19 cellular contexts compared by ENCODE assay signal in the genomic region with DNA sequence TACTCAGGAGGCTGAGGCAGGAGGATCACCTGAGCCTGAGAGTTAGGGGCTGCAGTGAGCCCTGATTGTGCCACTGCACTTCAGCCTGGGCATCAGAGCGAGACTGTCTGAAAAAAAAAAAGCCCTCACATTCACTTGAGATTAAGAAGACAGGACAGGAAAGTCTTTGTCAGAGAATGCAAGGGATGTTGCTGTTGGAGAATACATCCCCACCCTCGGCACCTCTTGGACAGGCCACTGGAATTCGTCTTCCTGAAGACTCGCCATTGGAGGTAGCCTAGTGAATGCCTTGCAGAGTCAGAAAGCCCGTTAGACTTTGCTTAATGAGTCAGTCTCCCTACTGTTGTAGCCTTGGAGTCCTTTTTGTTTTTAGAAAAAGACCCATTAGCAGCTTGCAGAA.
A peak's percentile ranks its signal among the peaks of the same experiment; 100 is the strongest.
DNase-seq lines count a peak whose midpoint lies in the region; ATAC-seq and TF ChIP-seq lines count a peak whose summit lies in the region.
"Had no signal": no experiment of that assay in that cellular context is flagged by ENCODE, and none has a peak within 500 bp of the region (broad histone marks: within the 10 kb centered on the region; RNA-seq: fewer than 3 reads in every experiment).

No MANE protein-coding gene starts in this region.

- intact Hi-C loops in heart right ventricle (cut with DNase I), result loop anchor here in 3 of 10 donors (5.0 to 10.0 kb wide), 3 partner anchors 136 to 253 kb away; no protein-coding TSS in a partner anchor
- intact Hi-C loops in Right ventricle myocardium superior (cut with DNase I), result loop anchor here (10.0 kb wide), 1 partner anchor 246 kb away; no protein-coding TSS in a partner anchor

- H3K27me3 ChIP-seq in heart right ventricle (no peaks in the 10 kb centered on the region), parathyroid adenoma (ENCODE audit: control insufficient read depth, insufficient read depth, low read length) (no peaks in the 10 kb centered on the region), tibial nerve (no peaks in the 10 kb centered on the region)

- DNase-seq in heart right ventricle, result no peak
- no peak for DNase-seq in Right ventricle myocardium superior
- DNase-seq in coronary artery (ENCODE audit: low spot score), result no peak
- no peak for DNase-seq in tibial nerve (ENCODE audit: low spot score in 2 of 2)
- no peak for DNase-seq in stimulated activated CD8-positive, alpha-beta memory T cell treated with anti-CD3 and anti-CD28 coated beads, Interleukin-4, amount 100 ng/mL, for 48 hours
- DNase-seq: C1 segment of cervical spinal cord, DMS 273 treated with DMSO at 0.1 percent for 48 hours, GF-D8, MV-4-11, NCI-H1436, NCI-H2029, NCI-H2171 treated with DMSO at 0.1 percent for 48 hours, PC-9 had no signal

- H3K4me3 ChIP-seq in heart right ventricle, result no peak overlapping the region
- H3K4me3 ChIP-seq in coronary artery, result no peak overlapping the region
- no peak overlapping the region for H3K4me3 ChIP-seq in parathyroid adenoma (ENCODE audit: low read depth, low read length)
- H3K4me3 ChIP-seq in tibial nerve, result no peak overlapping the region
- H3K4me3 ChIP-seq: GM23338, K562, PC-9 had no signal

- WGBS in heart right ventricle, 2 donors, result 82 to 91% methylated on average over 5 of the region's 5 CpGs
- 88% methylated on average over 5 of the region's 5 CpGs for WGBS in tibial nerve, 2 donors

- no peak for TF ChIP-seq POLR2A in tibial nerve (IDR thresholded peaks at IDR 0.05)

- no peak overlapping the region for H2AFZ ChIP-seq in parathyroid adenoma
- H2AFZ ChIP-seq: GM23338, PC-9 had no signal

- H3K36me3 ChIP-seq in heart right ventricle (peaks cover 0 to 15% (median 0%) of the 10 kb centered on the region in 9 donors), parathyroid adenoma (ENCODE audit: control insufficient read depth, insufficient read depth, low read length) (no peaks in the 10 kb centered on the region), tibial nerve (peaks cover 0 to 14% (median 0%) of the 10 kb centered on the region in 3 donors)

- no peak for TF ChIP-seq EP300 in tibial nerve (IDR thresholded peaks at IDR 0.05)

- no peak overlapping the region for H3K4me2 ChIP-seq in parathyroid adenoma (ENCODE audit: low read length)
- H3K4me2 ChIP-seq: GM23338, PC-9 had no signal

- H3K4me1 ChIP-seq in heart right ventricle (peaks cover 0 to 32% (median 22%) of the 10 kb centered on the region in 9 donors), parathyroid adenoma (no peaks in the 10 kb centered on the region), tibial nerve (no peaks in the 10 kb centered on the region)

- H3K27ac ChIP-seq in heart right ventricle (peak overlapping the region in 8 of 10 donors; percentile 14 to 78 (median 54)), coronary artery (peak overlapping the region; percentile 45 to 75), parathyroid adenoma (peak overlapping the region; percentile 24), tibial nerve (peak overlapping the region in 3 of 4 donors; percentile 45 to 73 (median 55))
- H3K27ac ChIP-seq: PC-9 had no signal

- peaks cover 0 to 20% (median 6%) of the 10 kb centered on the region in 11 donors for H3K9me3 ChIP-seq in heart right ventricle
- no peaks in the 10 kb centered on the region for H3K9me3 ChIP-seq in parathyroid adenoma (ENCODE audit: control insufficient read depth, low read length)
- H3K9me3 ChIP-seq in tibial nerve, result peaks cover 0 to 16% (median 0%) of the 10 kb centered on the region in 4 donors

- no peak for TF ChIP-seq CTCF in heart right ventricle (IDR thresholded peaks at IDR 0.05)
- no peak for TF ChIP-seq CTCF in coronary artery (IDR thresholded peaks at IDR 0.05)
- TF ChIP-seq CTCF in parathyroid adenoma (IDR thresholded peaks at IDR 0.05), result no peak
- no peak for TF ChIP-seq CTCF in tibial nerve (IDR thresholded peaks at IDR 0.05)

- H3K79me2 ChIP-seq in parathyroid adenoma, result no peaks in the 10 kb centered on the region

- no peak overlapping the region for H3K9ac ChIP-seq in parathyroid adenoma

- ATAC-seq in heart right ventricle (peak in 2 of 8 donors; percentile 3 to 5), Right ventricle myocardium superior (ENCODE audit: poor library complexity) (no peak), GM18520 (IDR thresholded peaks at IDR 0.05; ENCODE audit: unreplicated experiment) (no peak), HG03442 (IDR thresholded peaks at IDR 0.05; ENCODE audit: unreplicated experiment) (no peak)
- ATAC-seq: GM23338, HCT116, K562 had no signal
